In genomic region chr6:16741112-16742016, GRCh38 we compare ENCODE assay signal across 8 cellular contexts. TPM values are rescaled to one million over a fixed set of nuclear protein-coding genes. Genes with fewer than 3 reads are reported as not detected.
DNase-seq lines count a peak whose midpoint lies in the region; ATAC-seq and TF ChIP-seq lines count a peak whose summit lies in the region.

No MANE protein-coding gene starts in this region.

- H3K27ac ChIP-seq in SK-N-SH (ENCODE audit: low read depth in 2 of 2, low read length in 1 of 2) (peak overlapping the region; percentile 71 to 94; a peak in 3 of 4 replicates), heart right ventricle (peak overlapping the region in 9 of 10 donors; percentile 6 to 66 (median 31)), transverse colon (peak overlapping the region; percentile 49 to 73 (median 50))

- peaks cover 22% of the 10 kb centered on the region; the same call in 1 of the 2 replicates for H4K20me1 ChIP-seq in SK-N-SH (ENCODE audit: insufficient read depth)

- H3K9me3 ChIP-seq in SK-N-SH (no peaks in the 10 kb centered on the region), heart right ventricle (no peaks in the 10 kb centered on the region), transverse colon (no peaks in the 10 kb centered on the region)

- POLR2A ChIA-PET in AG04449 (lab: Yijun Ruan, JAX) (interaction anchor here (0.6 to 4.5 kb wide), 4 partner anchors 10 to 21 kb away, joined by 6 to 21 read pairs (median 10); partner anchors contain the start of gene ATXN1), SK-N-SH (lab: Yijun Ruan, JAX) (no interaction called here)

- intact Hi-C loops in heart right ventricle (cut with DNase I) = no loop called here
- intact Hi-C loops in transverse colon (cut with DNase I; ENCODE audit: low total_unique reads) = no loop called here

- no peak overlapping the region; the same call in 1 of the 2 replicates for H2AFZ ChIP-seq in SK-N-SH (ENCODE audit: low read depth)

- ATAC-seq in GM21825 (IDR thresholded peaks at IDR 0.05; ENCODE audit: unreplicated experiment) (peak; percentile 59), heart right ventricle (peak in 4 of 8 donors; percentile 42 to 52 (median 48))

- no peak for TF ChIP-seq POLR2A in transverse colon (IDR thresholded peaks at IDR 0.05)

- H3K4me2 ChIP-seq in SK-N-SH = peak overlapping the region; percentile 46

- H3K27me3 ChIP-seq in SK-N-SH (ENCODE audit: insufficient read depth) (no peaks in the 10 kb centered on the region), heart right ventricle (no peaks in the 10 kb centered on the region), transverse colon (no peaks in the 10 kb centered on the region)

- peaks cover 0 to 54% of the 10 kb centered on the region in 2 experiments for H3K4me1 ChIP-seq in SK-N-SH (ENCODE audit: control insufficient read depth in 1 of 2, insufficient read depth in 2 of 2, low read depth in 1 of 2, low read length in 1 of 2)
- peaks cover 9 to 85% (median 74%) of the 10 kb centered on the region in 9 donors for H3K4me1 ChIP-seq in heart right ventricle
- H3K4me1 ChIP-seq in transverse colon = peaks cover 13 to 72% (median 44%) of the 10 kb centered on the region in 4 donors

- in situ Hi-C loops in transverse colon (cut with MboI; ENCODE audit: low pct_ligation_motif_present in 1 of 4, low pct_unique_long_range_greater_than_20kb in 1 of 4, low sequenced_read_pairs in 3 of 4) = no loop called here

- CTCF ChIA-PET in AG04449 (lab: Yijun Ruan, JAX) (interaction anchor here (1.2 to 5.3 kb wide), 4 partner anchors 10 to 23 kb away, joined by 3 to 25 read pairs (median 5); no protein-coding TSS in a partner anchor), SK-N-SH (lab: Yijun Ruan, JAX) (interaction anchor here (1.4 kb wide), 1 partner anchor 22 kb away, joined by 9 read pairs; no protein-coding TSS in a partner anchor)

- peak in 1 of 2 experiments; percentile 85; a peak in 2 of 4 replicates for TF ChIP-seq EP300 in SK-N-SH (IDR thresholded peaks at IDR 0.05; ENCODE audit: borderline replicate concordance in 1 of 2, low read depth in 1 of 2, low read length in 1 of 2)
- TF ChIP-seq EP300 in transverse colon (IDR thresholded peaks at IDR 0.05; ENCODE audit: low read depth) = no peak

- H3F3A ChIP-seq in SK-N-SH (replicated peaks; ENCODE audit: insufficient read depth) = peaks cover 57% of the 10 kb centered on the region

- H3K79me2 ChIP-seq in SK-N-SH (ENCODE audit: insufficient read depth) = peaks cover 84% of the 10 kb centered on the region

- 67% methylated on average over 8 of the region's 8 CpGs for WGBS in SK-N-SH (ENCODE audit: low lambda C conversion rate)
- WGBS in heart right ventricle, 2 donors = 60 to 63% methylated on average over 8 of the region's 8 CpGs
- 31 to 45% methylated on average over 7 to 8 of the region's 8 CpGs for WGBS in transverse colon (ENCODE audit: low coverage in 1 of 2), 2 donors

- no peak for TF ChIP-seq CTCF in AG04449 (IDR thresholded peaks at IDR 0.05; ENCODE audit: insufficient read depth, low read length, missing control alignments)
- no peak for TF ChIP-seq CTCF in SK-N-SH (IDR thresholded peaks at IDR 0.05)
- no peak for TF ChIP-seq CTCF in heart right ventricle (IDR thresholded peaks at IDR 0.05)
- TF ChIP-seq CTCF in transverse colon (IDR thresholded peaks at IDR 0.05) = no peak

- H3K4me3 ChIP-seq in AG04449 (ENCODE audit: low read depth, low read length) = no peak overlapping the region; the same call in 1 of the 2 replicates
- no peak overlapping the region for H3K4me3 ChIP-seq in SK-N-SH (ENCODE audit: low read depth in 2 of 2, low read length in 1 of 2)
- no peak overlapping the region for H3K4me3 ChIP-seq in heart right ventricle
- H3K4me3 ChIP-seq in transverse colon = no peak overlapping the region

- DNase-seq in AG04449 (ENCODE audit: low read depth, low spot score) (peak; percentile 93), SK-N-SH (no peak), heart right ventricle (no peak), transverse colon (no peak), NCI-H146 treated with DMSO at 0.1 percent for 48 hours (lab: John Stamatoyannopoulos, UW; ENCODE audit: unreplicated experiment) (no peak), NCI-H2029 treated with DMSO at 0.1 percent for 48 hours (lab: John Stamatoyannopoulos, UW) (no peak)
- no peak for DNase-seq in activated CD8-positive, alpha-beta memory T cell treated with anti-CD3 and anti-CD28 coated beads, Interleukin-2, amount 50 U/mL, for 48 hours

- no peak for TF ChIP-seq RAD21 in SK-N-SH (IDR thresholded peaks at IDR 0.05; ENCODE audit: low read length)

- H3K9ac ChIP-seq in SK-N-SH = peak overlapping the region; percentile 49; the same call in 1 of the 2 replicates

- no peaks in the 10 kb centered on the region for H3K9me2 ChIP-seq in SK-N-SH

- H3K36me3 ChIP-seq in SK-N-SH (replicated peaks in 1 of 2; ENCODE audit: control insufficient read depth in 1 of 2, insufficient read depth in 2 of 2, low read length in 1 of 2) = peaks cover 6 to 51% of the 10 kb centered on the region in 2 experiments
- peaks cover 0 to 12% (median 0%) of the 10 kb centered on the region in 9 donors for H3K36me3 ChIP-seq in heart right ventricle
- H3K36me3 ChIP-seq in transverse colon = no peaks in the 10 kb centered on the region

TF ChIP-seq in SK-N-SH, 30 proteins besides CTCF, POLR2A, EP300 and RAD21 (continues in another document):
- TF ChIP-seq TAF1 (IDR thresholded peaks at IDR 0.05; ENCODE audit: borderline replicate concordance, low read depth, low read length) (peak; percentile 27; the same call in 1 of the 2 replicates), ELF1 (IDR thresholded peaks at IDR 0.05) (no peak), MXI1 (IDR thresholded peaks at IDR 0.05; ENCODE audit: low read depth, low read length) (peak; percentile 30; the same call in 1 of the 2 replicates), TCF12 (IDR thresholded peaks at IDR 0.05) (peak; percentile 94), EZH2phosphoT487 (IDR thresholded peaks at IDR 0.05; ENCODE audit: borderline replicate concordance, low read depth) (no peak), FOSL2 (IDR thresholded peaks at IDR 0.05; ENCODE audit: borderline replicate concordance, low read depth) (peak; percentile 90), IRF3 (IDR thresholded peaks at IDR 0.05; ENCODE audit: low read depth, low read length) (no peak), PBX3 (IDR thresholded peaks at IDR 0.05) (peak; percentile 91), SMC3 (IDR thresholded peaks at IDR 0.05; ENCODE audit: low read depth, low read length) (no peak), POLR2AphosphoS5 (IDR thresholded peaks at IDR 0.05; ENCODE audit: low read depth, low read length) (peak; percentile 78; the same call in 1 of the 2 replicates), MAX (IDR thresholded peaks at IDR 0.05; ENCODE audit: low read depth) (peak; percentile 93), USF1 (IDR thresholded peaks at IDR 0.05; ENCODE audit: borderline replicate concordance, low read depth) (peak; percentile 21; the same call in 1 of the 2 replicates), GATA2 (CRISPR knock-in tag; IDR thresholded peaks at IDR 0.05) (no peak), SIN3A (IDR thresholded peaks at IDR 0.05; ENCODE audit: borderline replicate concordance, low read depth, low read length) (peak; percentile 74; the same call in 1 of the 2 replicates), FOXJ3 (CRISPR knock-in tag; IDR thresholded peaks at IDR 0.05) (no peak), RXRA (IDR thresholded peaks at IDR 0.05; ENCODE audit: borderline replicate concordance, low read depth) (peak; percentile 44; the same call in 1 of the 2 replicates), RCOR1 (IDR thresholded peaks at IDR 0.05; ENCODE audit: low read length) (no peak), FOXM1 (IDR thresholded peaks at IDR 0.05; ENCODE audit: low read depth) (peak; percentile 72; the same call in 1 of the 2 replicates), NFIC (IDR thresholded peaks at IDR 0.05; ENCODE audit: borderline replicate concordance) (peak; percentile 64; the same call in 1 of the 2 replicates), NRF1 (IDR thresholded peaks at IDR 0.05; ENCODE audit: low read depth, low read length) (no peak), CHD2 (IDR thresholded peaks at IDR 0.05; ENCODE audit: low read length, partially characterized antibody) (no peak), MEF2A (IDR thresholded peaks at IDR 0.05; ENCODE audit: borderline replicate concordance, low read depth) (no peak)

RNA-seq across cellular contexts. Expression of gene ATXN1, which starts 19.9 kb away (rescaled TPM):
- polyA plus RNA-seq in SK-N-SH (2012; rRNA removed) = 7.9 and 8.1 TPM in 2 replicates
- 5.4 and 5.9 TPM in 2 replicates for polyA plus RNA-seq in SK-N-SH (2012; cell fraction: cytosol; rRNA removed)
- 15.5 and 24.6 TPM in 2 replicates for polyA plus RNA-seq in SK-N-SH (2012; cell fraction: nucleus; rRNA removed)
- 10 to 100 TPM; 26.8 to 46.5 (median 41.1) TPM for total RNA-seq in heart right ventricle
- polyA plus RNA-seq in heart right ventricle = 1 to 10 TPM; 4.1 to 7.5 TPM
- 100 to 1,000 TPM in 2 of 4 donors, 10 to 100 TPM in 2; 48.7 to 166 (median 105) TPM for total RNA-seq in transverse colon

Comparison
In these comparisons a context has a peak if more than half of its experiments do, and no peak if none do; other contexts are left out.
1. H3K27ac ChIP-seq: peak in every context shown above with its lines; median percentile 82 in SK-N-SH; 50 in transverse colon; 31 in heart right ventricle.